Comparison of ENCODE assay signal across 29 cellular contexts in the genomic region with DNA sequence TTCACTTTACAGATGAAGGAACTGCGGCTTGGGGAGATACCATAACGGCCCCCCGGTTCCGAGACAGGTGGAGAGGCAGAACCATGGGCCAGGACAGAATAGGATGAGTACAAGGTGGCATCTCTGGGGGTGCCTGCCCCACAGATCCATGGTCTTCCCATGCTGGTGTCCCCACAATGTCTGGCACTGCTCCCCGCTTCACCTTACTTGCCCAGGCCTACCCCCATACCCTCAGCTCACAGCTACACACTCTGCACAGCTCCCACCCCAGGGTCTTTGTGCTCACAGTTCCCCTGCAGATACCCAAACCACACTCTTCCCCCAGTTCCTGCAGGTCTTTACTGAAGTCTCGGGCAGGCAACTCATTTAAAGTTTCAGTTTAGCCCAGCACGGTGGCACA.
"Had no signal": no experiment of that assay in that cellular context is flagged by ENCODE, and none has a peak within 500 bp of the region (broad histone marks: within the 10 kb centered on the region; RNA-seq: fewer than 3 reads in every experiment).

No MANE protein-coding gene starts in this region.

- H3K27me3 ChIP-seq: ascending aorta, breast epithelium, cardiac muscle cell, dorsolateral prefrontal cortex had no signal

- H3K36me3 ChIP-seq: breast epithelium, cardiac muscle cell had no signal

- FAIRE-seq: frontal cortex had no signal

- H3K4me3 Mint-ChIP-seq: activated CD4-positive, alpha-beta memory T cell treated with anti-CD3 and anti-CD28 coated beads, Interleukin-2, amount 10 ng/mL, durations not matched to agents 7 days and 5 days; activated CD4-positive, alpha-beta T cell treated with anti-CD3 and anti-CD28 coated beads, Interleukin-2, amount 10 ng/mL, durations not matched to agents 7 days and 5 days; activated naive CD8-positive, alpha-beta T cell; activated T-cell treated with anti-CD3 and anti-CD28 coated beads, Interleukin-2, amount 50 U/mL, for 4 hours; activated T-helper 17 cell treated with anti-CD3 and anti-CD28 coated beads, Interleukin-2, amount 50 U/mL, for 72 hours; brain; dendritic cell treated with granulocyte-macrophage colony-stimulating factor and Interleukin-4, amounts not matched to agents 40 ng/mL and 50 ng/mL, for 4 days; endodermal cell had no signal

- H3K9me3 ChIP-seq: ascending aorta, breast epithelium had no signal

- H3K36me3 Mint-ChIP-seq: activated naive CD8-positive, alpha-beta T cell; brain had no signal

- H3K4me1 Mint-ChIP-seq: activated CD4-positive, alpha-beta memory T cell treated with anti-CD3 and anti-CD28 coated beads, Interleukin-2, amount 10 ng/mL, durations not matched to agents 7 days and 5 days; activated CD4-positive, alpha-beta T cell treated with anti-CD3 and anti-CD28 coated beads, Interleukin-2, amount 10 ng/mL, durations not matched to agents 7 days and 5 days; activated T-helper 17 cell treated with anti-CD3 and anti-CD28 coated beads, Interleukin-2, amount 50 U/mL, for 72 hours; brain; endodermal cell had no signal

- H3K4me1 ChIP-seq: ascending aorta, breast epithelium had no signal

- H3K27me3 Mint-ChIP-seq: activated CD4-positive, alpha-beta memory T cell treated with anti-CD3 and anti-CD28 coated beads, Interleukin-2, amount 10 ng/mL, durations not matched to agents 7 days and 5 days; activated CD4-positive, alpha-beta T cell treated with anti-CD3 and anti-CD28 coated beads, Interleukin-2, amount 10 ng/mL, durations not matched to agents 7 days and 5 days; activated naive CD8-positive, alpha-beta T cell; activated T-helper 17 cell treated with anti-CD3 and anti-CD28 coated beads, Interleukin-2, amount 50 U/mL, for 72 hours; brain; dendritic cell treated with granulocyte-macrophage colony-stimulating factor and Interleukin-4, amounts not matched to agents 40 ng/mL and 50 ng/mL, for 4 days had no signal

- ATAC-seq: activated T-cell treated with anti-CD3 and anti-CD28 coated beads, Interleukin-2, amount 50 U/mL, for 4 hours; activated T-helper 17 cell treated with anti-CD3 and anti-CD28 coated beads, Interleukin-2, amount 50 U/mL, for 72 hours; esophagus mucosa had no signal

- DNase-seq: activated CD4-positive, alpha-beta memory T cell treated with anti-CD3 and anti-CD28 coated beads, Interleukin-2, amount 10 ng/mL, durations not matched to agents 7 days and 5 days; activated CD4-positive, alpha-beta T cell treated with anti-CD3 and anti-CD28 coated beads for 1 hour; activated CD4-positive, alpha-beta T cell treated with anti-CD3 and anti-CD28 coated beads for 4 hours; activated CD4-positive, alpha-beta T cell treated with anti-CD3 and anti-CD28 coated beads, Interleukin-2, amount 10 ng/mL, durations not matched to agents 7 days and 5 days; activated CD4-positive, alpha-beta T cell treated with anti-CD3 and anti-CD28 coated beads, Interleukin-2, amount 50 U/mL, for 4 hours; activated effector memory CD4-positive, alpha-beta T cell treated with Interleukin-2 at 50 U/mL for 16 hours; activated gamma-delta T cell treated with Interleukin-2 at 50 U/mL for 16 hours; activated naive CD4-positive, alpha-beta T cell treated with anti-CD3 and anti-CD28 coated beads, Interleukin-2, amount 50 U/mL, for 16 hours; activated naive CD4-positive, alpha-beta T cell treated with Interleukin-2 at 50 U/mL for 16 hours; activated T-cell treated with anti-CD3 and anti-CD28 coated beads, Interleukin-2, amount 50 U/mL, for 4 hours; amygdala; central memory CD4-positive, alpha-beta T cell; dorsolateral prefrontal cortex; effector memory CD4-positive, alpha-beta T cell; endodermal cell; foreskin fibroblast; head of caudate nucleus; T-helper 1 cell; T-helper 2 cell had no signal

- H3K27ac Mint-ChIP-seq: activated CD4-positive, alpha-beta memory T cell treated with anti-CD3 and anti-CD28 coated beads, Interleukin-2, amount 10 ng/mL, durations not matched to agents 7 days and 5 days; activated CD4-positive, alpha-beta T cell treated with anti-CD3 and anti-CD28 coated beads, Interleukin-2, amount 10 ng/mL, durations not matched to agents 7 days and 5 days; activated naive CD8-positive, alpha-beta T cell; activated T-helper 17 cell treated with anti-CD3 and anti-CD28 coated beads, Interleukin-2, amount 50 U/mL, for 72 hours; brain; dendritic cell treated with granulocyte-macrophage colony-stimulating factor and Interleukin-4, amounts not matched to agents 40 ng/mL and 50 ng/mL, for 4 days; endodermal cell had no signal

- H3K27ac ChIP-seq: ascending aorta, breast epithelium, cardiac muscle cell, coronary artery, dorsolateral prefrontal cortex had no signal

- H3K4me3 ChIP-seq: ascending aorta, breast epithelium, cardiac muscle cell, coronary artery, dorsolateral prefrontal cortex had no signal

- H3K9me3 Mint-ChIP-seq: activated CD4-positive, alpha-beta memory T cell treated with anti-CD3 and anti-CD28 coated beads, Interleukin-2, amount 10 ng/mL, durations not matched to agents 7 days and 5 days; activated CD4-positive, alpha-beta T cell treated with anti-CD3 and anti-CD28 coated beads, Interleukin-2, amount 10 ng/mL, durations not matched to agents 7 days and 5 days; activated T-cell treated with anti-CD3 and anti-CD28 coated beads, Interleukin-2, amount 50 U/mL, for 4 hours; activated T-helper 17 cell treated with anti-CD3 and anti-CD28 coated beads, Interleukin-2, amount 50 U/mL, for 72 hours; brain; dendritic cell treated with granulocyte-macrophage colony-stimulating factor and Interleukin-4, amounts not matched to agents 40 ng/mL and 50 ng/mL, for 4 days; endodermal cell had no signal
